In the genomic region with DNA sequence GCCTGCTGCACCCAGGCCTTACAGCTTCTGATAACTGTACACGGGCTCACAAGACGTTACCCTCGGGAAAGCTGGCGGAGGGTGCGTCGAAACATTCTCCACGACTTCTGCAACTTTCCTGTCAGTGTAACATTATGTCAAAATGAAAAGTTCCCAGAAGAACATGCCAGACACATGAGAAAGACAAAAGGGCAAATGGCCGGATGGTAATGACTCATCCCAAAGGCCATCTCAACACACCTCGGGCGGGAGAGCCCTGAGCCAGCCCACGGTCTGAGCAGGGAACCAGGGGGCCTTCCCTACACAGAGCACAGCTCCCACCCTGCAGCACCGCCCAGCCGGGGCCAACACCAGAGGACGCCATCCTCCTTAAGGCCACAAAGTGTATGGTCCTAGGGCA, we compare ENCODE assay signal across 1 cellular context.
TF ChIP-seq lines count a peak whose summit lies in the region.

No MANE protein-coding gene starts in this region.

TF ChIP-seq in SK-N-SH, 30 proteins besides CTCF, POLR2A, EP300 and RAD21 (continued from another document):
- TF ChIP-seq YY1 (IDR thresholded peaks at IDR 0.05; ENCODE audit: low read depth) (no peak; the same call in 1 of the 2 replicates), MXI1 (IDR thresholded peaks at IDR 0.05; ENCODE audit: low read depth, low read length) (no peak), ELF1 (IDR thresholded peaks at IDR 0.05) (no peak), TEAD4 (IDR thresholded peaks at IDR 0.05; ENCODE audit: borderline replicate concordance, insufficient read depth) (no peak), RXRA (IDR thresholded peaks at IDR 0.05; ENCODE audit: borderline replicate concordance, low read depth) (no peak; the same call in 1 of the 2 replicates), TAF1 (IDR thresholded peaks at IDR 0.05; ENCODE audit: borderline replicate concordance, low read depth, low read length) (no peak), TCF12 (IDR thresholded peaks at IDR 0.05) (peak; percentile 83), MEF2A (IDR thresholded peaks at IDR 0.05; ENCODE audit: borderline replicate concordance, low read depth) (no peak), FOSL2 (IDR thresholded peaks at IDR 0.05; ENCODE audit: borderline replicate concordance, low read depth) (peak; percentile 95; the same call in 1 of the 2 replicates), GABPA (IDR thresholded peaks at IDR 0.05; ENCODE audit: low read depth) (no peak), POLR2AphosphoS5 (IDR thresholded peaks at IDR 0.05; ENCODE audit: low read depth, low read length) (peak; percentile 37; the same call in 1 of the 2 replicates), USF2 (IDR thresholded peaks at IDR 0.05; ENCODE audit: borderline replicate concordance, low read depth, low read length) (no peak), FOXJ3 (CRISPR knock-in tag; IDR thresholded peaks at IDR 0.05) (no peak), RFX5 (IDR thresholded peaks at IDR 0.05; ENCODE audit: low read length) (no peak), FOXM1 (IDR thresholded peaks at IDR 0.05; ENCODE audit: low read depth) (no peak), IRF3 (IDR thresholded peaks at IDR 0.05; ENCODE audit: low read depth, low read length) (no peak)
- TF ChIP-seq, protein P1, sequence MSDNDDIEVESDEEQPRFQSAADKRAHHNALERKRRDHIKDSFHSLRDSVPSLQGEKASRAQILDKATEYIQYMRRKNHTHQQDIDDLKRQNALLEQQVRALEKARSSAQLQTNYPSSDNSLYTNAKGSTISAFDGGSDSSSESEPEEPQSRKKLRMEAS (IDR thresholded peaks at IDR 0.05; ENCODE audit: low read depth): peak; percentile 91
- TF ChIP-seq, protein P2, sequence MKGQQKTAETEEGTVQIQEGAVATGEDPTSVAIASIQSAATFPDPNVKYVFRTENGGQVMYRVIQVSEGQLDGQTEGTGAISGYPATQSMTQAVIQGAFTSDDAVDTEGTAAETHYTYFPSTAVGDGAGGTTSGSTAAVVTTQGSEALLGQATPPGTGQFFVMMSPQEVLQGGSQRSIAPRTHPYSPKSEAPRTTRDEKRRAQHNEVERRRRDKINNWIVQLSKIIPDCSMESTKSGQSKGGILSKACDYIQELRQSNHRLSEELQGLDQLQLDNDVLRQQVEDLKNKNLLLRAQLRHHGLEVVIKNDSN (IDR thresholded peaks at IDR 0.05; ENCODE audit: borderline replicate concordance, low read depth): no peak
- TF ChIP-seq, protein P3, sequence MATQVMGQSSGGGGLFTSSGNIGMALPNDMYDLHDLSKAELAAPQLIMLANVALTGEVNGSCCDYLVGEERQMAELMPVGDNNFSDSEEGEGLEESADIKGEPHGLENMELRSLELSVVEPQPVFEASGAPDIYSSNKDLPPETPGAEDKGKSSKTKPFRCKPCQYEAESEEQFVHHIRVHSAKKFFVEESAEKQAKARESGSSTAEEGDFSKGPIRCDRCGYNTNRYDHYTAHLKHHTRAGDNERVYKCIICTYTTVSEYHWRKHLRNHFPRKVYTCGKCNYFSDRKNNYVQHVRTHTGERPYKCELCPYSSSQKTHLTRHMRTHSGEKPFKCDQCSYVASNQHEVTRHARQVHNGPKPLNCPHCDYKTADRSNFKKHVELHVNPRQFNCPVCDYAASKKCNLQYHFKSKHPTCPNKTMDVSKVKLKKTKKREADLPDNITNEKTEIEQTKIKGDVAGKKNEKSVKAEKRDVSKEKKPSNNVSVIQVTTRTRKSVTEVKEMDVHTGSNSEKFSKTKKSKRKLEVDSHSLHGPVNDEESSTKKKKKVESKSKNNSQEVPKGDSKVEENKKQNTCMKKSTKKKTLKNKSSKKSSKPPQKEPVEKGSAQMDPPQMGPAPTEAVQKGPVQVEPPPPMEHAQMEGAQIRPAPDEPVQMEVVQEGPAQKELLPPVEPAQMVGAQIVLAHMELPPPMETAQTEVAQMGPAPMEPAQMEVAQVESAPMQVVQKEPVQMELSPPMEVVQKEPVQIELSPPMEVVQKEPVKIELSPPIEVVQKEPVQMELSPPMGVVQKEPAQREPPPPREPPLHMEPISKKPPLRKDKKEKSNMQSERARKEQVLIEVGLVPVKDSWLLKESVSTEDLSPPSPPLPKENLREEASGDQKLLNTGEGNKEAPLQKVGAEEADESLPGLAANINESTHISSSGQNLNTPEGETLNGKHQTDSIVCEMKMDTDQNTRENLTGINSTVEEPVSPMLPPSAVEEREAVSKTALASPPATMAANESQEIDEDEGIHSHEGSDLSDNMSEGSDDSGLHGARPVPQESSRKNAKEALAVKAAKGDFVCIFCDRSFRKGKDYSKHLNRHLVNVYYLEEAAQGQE (IDR thresholded peaks at IDR 0.05; ENCODE audit: low read depth, low read length): no peak
